In the genomic region with DNA sequence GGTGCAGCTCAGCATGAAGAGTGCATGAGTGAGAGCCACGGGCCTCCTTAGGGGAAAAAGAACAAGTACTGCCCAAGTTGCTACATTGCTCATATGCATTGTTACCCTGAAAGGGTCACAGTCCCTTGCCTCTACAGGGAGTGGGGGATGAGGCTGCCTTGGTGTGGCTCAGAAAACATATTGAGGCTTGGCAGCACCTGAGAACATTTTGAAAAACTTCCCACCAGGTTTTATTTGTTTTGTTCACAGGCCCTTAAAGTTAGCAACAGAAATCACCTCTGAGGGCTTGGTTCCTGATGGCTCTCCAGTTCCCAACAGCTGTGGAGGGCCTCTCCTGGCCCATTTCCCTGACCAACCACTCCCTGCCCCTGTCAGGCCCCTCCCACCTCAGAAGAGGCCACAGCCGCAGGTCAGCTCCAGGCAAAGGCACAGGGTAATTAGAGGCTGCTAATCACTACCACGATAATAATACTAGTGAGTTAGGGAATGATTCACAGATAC, we compare ENCODE assay signal across 14 cellular contexts.
DNase-seq lines count a peak whose midpoint lies in the region; ATAC-seq and TF ChIP-seq lines count a peak whose summit lies in the region.
"Had no signal": no experiment of that assay in that cellular context is flagged by ENCODE, and none has a peak within 500 bp of the region (broad histone marks: within the 10 kb centered on the region; RNA-seq: fewer than 3 reads in every experiment).

No MANE protein-coding gene starts in this region.

- no peaks in the 10 kb centered on the region for H3K36me3 Mint-ChIP-seq in H9 (ENCODE audit: insufficient read depth in 1 of 3, low read depth in 3 of 3)
- H3K36me3 Mint-ChIP-seq: activated CD8-positive, alpha-beta memory T cell treated with anti-CD3 and anti-CD28 coated beads, Interleukin-2, amount 10 ng/mL, durations not matched to agents 7 days and 5 days; activated naive CD8-positive, alpha-beta T cell treated with anti-CD3 and anti-CD28 coated beads for 36 hours; IgD-negative memory B cell; memory B cell had no signal

- intact Hi-C loops in Right ventricle myocardium inferior (cut with DNase I) (no loop called here), left ventricle myocardium inferior (cut with micrococcal nuclease) (no loop called here)

- no peaks in the 10 kb centered on the region for H3K23me2 ChIP-seq in H9 (ENCODE audit: insufficient read length, low read depth, low read length, poor library complexity, severe bottlenecking)

- H3K27ac Mint-ChIP-seq in H9 = no peak overlapping the region
- H3K27ac Mint-ChIP-seq: activated CD8-positive, alpha-beta memory T cell treated with anti-CD3 and anti-CD28 coated beads, Interleukin-2, amount 10 ng/mL, durations not matched to agents 7 days and 5 days; activated naive CD8-positive, alpha-beta T cell treated with anti-CD3 and anti-CD28 coated beads for 36 hours had no signal

- no peak overlapping the region for H2AK5ac ChIP-seq in H9 (ENCODE audit: insufficient read length, low read length)

- peaks cover 17% of the 10 kb centered on the region for H3K4me1 ChIP-seq in left ventricle myocardium inferior
- H3K4me1 ChIP-seq in H9 (ENCODE audit: insufficient read depth, low read length) = no peaks in the 10 kb centered on the region
- H3K4me1 ChIP-seq: HAP-1 had no signal

- H4K8ac ChIP-seq in H9 (replicated peaks; ENCODE audit: insufficient read length, low read depth, low read length) = no peak overlapping the region

- H3K27me3 Mint-ChIP-seq in H9 (ENCODE audit: low read depth) = peaks cover 6% of the 10 kb centered on the region; the same call in 1 of the 2 replicates
- H3K27me3 Mint-ChIP-seq: IgD-negative memory B cell, memory B cell had no signal

- H3K4ac ChIP-seq in H9 (ENCODE audit: low read depth, low read length) = no peak overlapping the region

- H2BK15ac ChIP-seq in H9 (ENCODE audit: low read depth, low read length) = no peak overlapping the region

- TF ChIP-seq CTCF in left ventricle myocardium inferior (IDR thresholded peaks at IDR 0.05; ENCODE audit: borderline replicate concordance) (no peak), H9 (conservative IDR thresholded peaks at IDR 0.05) (no peak)

- no peak overlapping the region for H2BK20ac ChIP-seq in H9 (ENCODE audit: low read depth, low read length, poor library complexity, severe bottlenecking)

- H3K9me3 ChIP-seq in left ventricle myocardium inferior (replicated peaks) (no peaks in the 10 kb centered on the region), H9 (ENCODE audit: control insufficient read depth, low read depth, low read length) (no peaks in the 10 kb centered on the region)
- H3K9me3 ChIP-seq: HAP-1, heart left ventricle had no signal

- DNase-seq in Right ventricle myocardium inferior (ENCODE audit: missing footprints) (no peak), left ventricle myocardium inferior (no peak), RPMI8226 (peak; percentile 42), islet precursor cell (peak; percentile 88), H9 (no peak), NOMO-1 treated with dmso at 0.1 percent for 144 hours (lab: John Stamatoyannopoulos, UW; ENCODE audit: unreplicated experiment) (no peak), H7 (no peak), H4 (ENCODE audit: low spot score) (no peak)
- DNase-seq: activated naive CD8-positive, alpha-beta T cell treated with anti-CD3 and anti-CD28 coated beads for 36 hours had no signal

- H3T11ph ChIP-seq in H9 (ENCODE audit: low read length) = no peak overlapping the region

- no peak overlapping the region for H3K4me3 Mint-ChIP-seq in H9
- H3K4me3 Mint-ChIP-seq: activated CD8-positive, alpha-beta memory T cell treated with anti-CD3 and anti-CD28 coated beads, Interleukin-2, amount 10 ng/mL, durations not matched to agents 7 days and 5 days; activated naive CD8-positive, alpha-beta T cell treated with anti-CD3 and anti-CD28 coated beads for 36 hours had no signal

- no peak overlapping the region for H3K4me3 ChIP-seq in left ventricle myocardium inferior
- no peak overlapping the region for H3K4me3 ChIP-seq in H7 (ENCODE audit: insufficient read depth, low read depth, low read length)
- H3K4me3 ChIP-seq: HAP-1, heart left ventricle had no signal

- H3K23ac ChIP-seq in H9 (ENCODE audit: insufficient read length, low read depth, low read length) = no peak overlapping the region

- WGBS in H9 (ENCODE audit: extremely low coverage, insufficient read length, low lambda C conversion rate) = no CpG with 5 or more reads among the region's 3 CpGs

- no peaks in the 10 kb centered on the region for H3K9me3 Mint-ChIP-seq in H9
- H3K9me3 Mint-ChIP-seq: activated naive CD8-positive, alpha-beta T cell treated with anti-CD3 and anti-CD28 coated beads for 36 hours; IgD-negative memory B cell had no signal

- no peak overlapping the region for H2BK5ac ChIP-seq in H9 (ENCODE audit: insufficient read length, low read length)

- no peak overlapping the region for H3K18ac ChIP-seq in H9 (ENCODE audit: insufficient read length, low read depth, low read length)

- H3K14ac ChIP-seq in H9 (ENCODE audit: insufficient read depth, low read length) = no peak overlapping the region

- no peak overlapping the region for H3K9ac ChIP-seq in H9 (ENCODE audit: extremely low read depth, insufficient read length, low read length)

- no peaks in the 10 kb centered on the region for H3K79me2 ChIP-seq in H9 (ENCODE audit: insufficient read depth, low read length)

- H2BK12ac ChIP-seq in H9 (ENCODE audit: insufficient read length, low read depth, low read length) = no peak overlapping the region

- H3K79me1 ChIP-seq in H9 (ENCODE audit: insufficient read depth, low read depth, low read length, poor library complexity, severe bottlenecking) = no peaks in the 10 kb centered on the region

- H3K56ac ChIP-seq in H9 (ENCODE audit: insufficient read length, low read depth, low read length) = no peak overlapping the region

- H3K27ac ChIP-seq in left ventricle myocardium inferior (replicated peaks) (no peak overlapping the region), H9 (ENCODE audit: insufficient read length, low read depth, low read length) (no peak overlapping the region)

- ATAC-seq in Right ventricle myocardium inferior = peak; percentile 54
- ATAC-seq: activated CD8-positive, alpha-beta memory T cell treated with anti-CD3 and anti-CD28 coated beads, Interleukin-2, amount 10 ng/mL, durations not matched to agents 7 days and 5 days had no signal

- no peak overlapping the region for H4K91ac ChIP-seq in H9 (ENCODE audit: insufficient read length, low read depth, low read length)

- H4K20me1 ChIP-seq in H9 (ENCODE audit: control insufficient read depth, insufficient read depth, insufficient read length) = no peaks in the 10 kb centered on the region

- H3K4me2 ChIP-seq in H9 (ENCODE audit: insufficient read depth, insufficient read length, low read length) = no peak overlapping the region

- peaks cover 15% of the 10 kb centered on the region for H3K27me3 ChIP-seq in left ventricle myocardium inferior (ENCODE audit: low read depth)
- H3K27me3 ChIP-seq in H9 (ENCODE audit: insufficient read depth, low read length) = no peaks in the 10 kb centered on the region
- H3K27me3 ChIP-seq in H7 (ENCODE audit: control insufficient read depth, insufficient read depth, low read length) = no peaks in the 10 kb centered on the region

- no peak overlapping the region for H4K5ac ChIP-seq in H9 (ENCODE audit: insufficient read length, low read depth, low read length)

- H3K36me3 ChIP-seq in left ventricle myocardium inferior = no peaks in the 10 kb centered on the region
- H3K36me3 ChIP-seq in H7 (replicated peaks; ENCODE audit: control insufficient read depth, insufficient read depth, low read length) = no peaks in the 10 kb centered on the region
- H3K36me3 ChIP-seq: HAP-1, heart left ventricle had no signal

- no peak overlapping the region for H2BK120ac ChIP-seq in H9 (ENCODE audit: low read depth, low read length, poor library complexity, severe bottlenecking)

- peaks cover 0 to 4% of the 10 kb centered on the region in 2 experiments; a peak in 1 of 4 replicates for H3K4me1 Mint-ChIP-seq in H9
- H3K4me1 Mint-ChIP-seq: activated naive CD8-positive, alpha-beta T cell treated with anti-CD3 and anti-CD28 coated beads for 36 hours had no signal

- H2AFZ ChIP-seq in H9 (ENCODE audit: low read length) = no peak overlapping the region

Comparison
In these comparisons a context has a peak if more than half of its experiments do, and no peak if none do; other contexts are left out.
1. DNase-seq: peak in RPMI8226 (single experiment) and islet precursor cell (single experiment); none in Right ventricle myocardium inferior (single experiment), left ventricle myocardium inferior (single experiment), H9 (single experiment), NOMO-1 treated with dmso at 0.1 percent for 144 hours (single experiment), H7 (single experiment) and H4 (single experiment).